In genomic region chr5:22567983-22568382, GRCh38 we compare ENCODE assay signal across 4 cellular contexts.
"Had no signal": no experiment of that assay in that cellular context is flagged by ENCODE, and none has a peak within 500 bp of the region (broad histone marks: within the 10 kb centered on the region; RNA-seq: fewer than 3 reads in every experiment).

No MANE protein-coding gene starts in this region.

- H2AFZ ChIP-seq: GM23338 had no signal

- DNase-seq: H9, HCEC 1CT, KBM-7 had no signal

- ATAC-seq: GM23338 had no signal

- H3K4me2 ChIP-seq: GM23338 had no signal

- H3K4me3 ChIP-seq: GM23338 had no signal
